ENCODE assay signal across 16 cellular contexts in the genomic region with DNA sequence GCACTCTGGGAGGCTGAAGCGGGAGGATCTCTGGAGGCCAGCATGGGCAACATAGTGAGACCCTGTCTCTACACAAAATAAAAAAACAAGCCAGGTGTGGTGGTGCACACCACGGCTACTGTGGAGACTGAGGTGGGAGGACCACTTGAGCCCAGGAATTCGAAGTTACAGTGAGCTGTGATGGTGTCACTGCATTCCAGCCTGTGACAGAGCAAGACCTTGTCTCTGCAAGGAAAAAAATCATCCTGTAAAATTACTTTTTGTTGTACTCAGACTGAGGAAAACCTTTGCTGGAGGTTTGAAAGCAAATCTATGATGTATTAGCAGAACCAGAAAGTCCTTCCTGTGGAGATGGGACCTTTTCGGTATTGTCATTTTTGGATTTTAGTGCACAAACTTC.
DNase-seq lines count a peak whose midpoint lies in the region; ATAC-seq, FAIRE-seq and TF ChIP-seq lines count a peak whose summit lies in the region.
"Had no signal": no experiment of that assay in that cellular context is flagged by ENCODE, and none has a peak within 500 bp of the region (broad histone marks: within the 10 kb centered on the region; RNA-seq: fewer than 3 reads in every experiment).

No MANE protein-coding gene starts in this region.

- no peak for DNase-seq in activated naive CD8-positive, alpha-beta T cell treated with anti-CD3 and anti-CD28 coated beads, Interleukin-2, amount 50 U/mL, for 24 hours
- no peak for DNase-seq in activated naive CD8-positive, alpha-beta T cell treated with anti-CD3 and anti-CD28 coated beads for 36 hours
- DNase-seq in keratinocyte (ENCODE audit: low read depth, low spot score) (no peak), aorta (peak in 1 of 2 donors; percentile 10), omental fat pad (ENCODE audit: low spot score) (no peak)
- DNase-seq in CD4-positive, alpha-beta memory T cell = no peak
- DNase-seq: gastrocnemius medialis; lower lobe of right lung; NCI-H187 treated with DMSO at 0.1 percent for 48 hours; stimulated activated naive B cell treated with anti-CD40 and anti-IgM and Interleukin-4, amounts not matched to agents 10 μg/mL and 1 μg/mL and 100 μg/mL, for 72 hours had no signal

- H3K9me3 ChIP-seq in keratinocyte (ENCODE audit: control insufficient read depth, low read depth, low read length) (no peaks in the 10 kb centered on the region), aorta (ENCODE audit: control insufficient read depth, low read length) (no peaks in the 10 kb centered on the region)
- no peaks in the 10 kb centered on the region for H3K9me3 ChIP-seq in CD4-positive, alpha-beta memory T cell (ENCODE audit: control insufficient read depth in 1 of 2, low read length in 2 of 2)
- H3K9me3 ChIP-seq: gastrocnemius medialis, lower lobe of right lung had no signal

- H3K27ac ChIP-seq in keratinocyte (ENCODE audit: control insufficient read depth, insufficient read depth, low read length) (peak overlapping the region; percentile 96), aorta (ENCODE audit: low read depth in 1 of 2, low read length in 2 of 2) (no peak overlapping the region)
- H3K27ac ChIP-seq in CD4-positive, alpha-beta memory T cell (ENCODE audit: low read depth, low read length) = no peak overlapping the region
- H3K27ac ChIP-seq: gastrocnemius medialis, lower lobe of right lung had no signal

- no peak for FAIRE-seq in keratinocyte (lab: Jason Lieb, UNC)
- FAIRE-seq: endometrium, urothelium cell line had no signal

- peak overlapping the region; percentile 59 for H3K4me3 Mint-ChIP-seq in activated naive CD8-positive, alpha-beta T cell treated with anti-CD3 and anti-CD28 coated beads, Interleukin-2, amount 50 U/mL, for 24 hours
- H3K4me3 Mint-ChIP-seq in activated naive CD8-positive, alpha-beta T cell treated with anti-CD3 and anti-CD28 coated beads for 36 hours = no peak overlapping the region
- H3K4me3 Mint-ChIP-seq in activated T-helper 17 cell treated with anti-CD3 and anti-CD28 coated beads, Interleukin-2, amount 50 U/mL, for 72 hours = no peak overlapping the region
- no peak overlapping the region for H3K4me3 Mint-ChIP-seq in CD4-positive, alpha-beta memory T cell
- H3K4me3 Mint-ChIP-seq: natural killer cell treated with Interleukin-12 subunit alpha and Interleukin-12 subunit beta and Interleukin-15 and Interleukin-18, amount 100 ng/mL, for 72 hours had no signal

- H3K27me3 ChIP-seq in keratinocyte (ENCODE audit: control insufficient read depth, extremely low read depth, insufficient read depth, low read length) = no peaks in the 10 kb centered on the region
- H3K27me3 ChIP-seq in aorta (ENCODE audit: control insufficient read depth in 1 of 2, insufficient read depth in 2 of 2, low read length in 1 of 2) = no peaks in the 10 kb centered on the region
- no peaks in the 10 kb centered on the region for H3K27me3 ChIP-seq in CD4-positive, alpha-beta memory T cell (ENCODE audit: insufficient read depth, low read length)
- H3K27me3 ChIP-seq: gastrocnemius medialis had no signal

- dilution Hi-C loops in keratinocyte (cut with MboI; ENCODE audit: extremely low pct_ligation_motif_present, low sequenced_read_pairs) = no loop called here

- intact Hi-C loops in aorta (cut with DNase I) = no loop called here
- intact Hi-C loops in CD4-positive, alpha-beta memory T cell (cut with micrococcal nuclease) = no loop called here

- peak overlapping the region; percentile 82 for H3K27ac Mint-ChIP-seq in activated naive CD8-positive, alpha-beta T cell treated with anti-CD3 and anti-CD28 coated beads, Interleukin-2, amount 50 U/mL, for 24 hours
- no peak overlapping the region for H3K27ac Mint-ChIP-seq in activated naive CD8-positive, alpha-beta T cell treated with anti-CD3 and anti-CD28 coated beads for 36 hours
- peak overlapping the region; percentile 58 for H3K27ac Mint-ChIP-seq in activated T-helper 17 cell treated with anti-CD3 and anti-CD28 coated beads, Interleukin-2, amount 50 U/mL, for 72 hours
- no peak overlapping the region for H3K27ac Mint-ChIP-seq in CD4-positive, alpha-beta memory T cell
- H3K27ac Mint-ChIP-seq: progenitor cell of endocrine pancreas had no signal

- no peaks in the 10 kb centered on the region for H3K27me3 Mint-ChIP-seq in activated naive CD8-positive, alpha-beta T cell treated with anti-CD3 and anti-CD28 coated beads, Interleukin-2, amount 50 U/mL, for 24 hours
- no peaks in the 10 kb centered on the region for H3K27me3 Mint-ChIP-seq in activated naive CD8-positive, alpha-beta T cell treated with anti-CD3 and anti-CD28 coated beads for 36 hours
- no peaks in the 10 kb centered on the region for H3K27me3 Mint-ChIP-seq in activated T-helper 17 cell treated with anti-CD3 and anti-CD28 coated beads, Interleukin-2, amount 50 U/mL, for 72 hours
- H3K27me3 Mint-ChIP-seq in CD4-positive, alpha-beta memory T cell = no peaks in the 10 kb centered on the region
- H3K27me3 Mint-ChIP-seq: natural killer cell treated with Interleukin-12 subunit alpha and Interleukin-12 subunit beta and Interleukin-15 and Interleukin-18, amount 100 ng/mL, for 72 hours; progenitor cell of endocrine pancreas; stimulated activated naive B cell treated with anti-CD40 and anti-IgM and Interleukin-4, amounts not matched to agents 10 μg/mL and 1 μg/mL and 100 μg/mL, for 72 hours had no signal

- H3K4me2 ChIP-seq in keratinocyte (ENCODE audit: control insufficient read depth, extremely low read depth, insufficient read depth, low read depth, low read length) = peak overlapping the region; percentile 71

- peak overlapping the region; percentile 1 for H2AFZ ChIP-seq in keratinocyte (ENCODE audit: control insufficient read depth, low read length)

- no peaks in the 10 kb centered on the region for H3K9me3 Mint-ChIP-seq in activated naive CD8-positive, alpha-beta T cell treated with anti-CD3 and anti-CD28 coated beads, Interleukin-2, amount 50 U/mL, for 24 hours
- H3K9me3 Mint-ChIP-seq in activated naive CD8-positive, alpha-beta T cell treated with anti-CD3 and anti-CD28 coated beads for 36 hours = no peaks in the 10 kb centered on the region
- no peaks in the 10 kb centered on the region for H3K9me3 Mint-ChIP-seq in activated T-helper 17 cell treated with anti-CD3 and anti-CD28 coated beads, Interleukin-2, amount 50 U/mL, for 72 hours
- no peaks in the 10 kb centered on the region for H3K9me3 Mint-ChIP-seq in CD4-positive, alpha-beta memory T cell
- H3K9me3 Mint-ChIP-seq: natural killer cell treated with Interleukin-12 subunit alpha and Interleukin-12 subunit beta and Interleukin-15 and Interleukin-18, amount 100 ng/mL, for 72 hours; stimulated activated naive B cell treated with anti-CD40 and anti-IgM and Interleukin-4, amounts not matched to agents 10 μg/mL and 1 μg/mL and 100 μg/mL, for 72 hours had no signal

- TF ChIP-seq CTCF in keratinocyte (optimal IDR thresholded peaks at IDR 0.05 in 1 of 3, IDR thresholded peaks at IDR 0.05 in 1 of 3, conservative IDR thresholded peaks at IDR 0.05 in 1 of 3; ENCODE audit: extremely low read depth in 1 of 3, insufficient read depth in 2 of 3, low read length in 3 of 3) (no peak), omental fat pad (IDR thresholded peaks at IDR 0.05) (no peak)

- peaks cover 21% of the 10 kb centered on the region for H3K4me1 Mint-ChIP-seq in activated naive CD8-positive, alpha-beta T cell treated with anti-CD3 and anti-CD28 coated beads, Interleukin-2, amount 50 U/mL, for 24 hours
- H3K4me1 Mint-ChIP-seq in activated naive CD8-positive, alpha-beta T cell treated with anti-CD3 and anti-CD28 coated beads for 36 hours = peaks cover 14% of the 10 kb centered on the region
- no peaks in the 10 kb centered on the region for H3K4me1 Mint-ChIP-seq in activated T-helper 17 cell treated with anti-CD3 and anti-CD28 coated beads, Interleukin-2, amount 50 U/mL, for 72 hours
- H3K4me1 Mint-ChIP-seq in CD4-positive, alpha-beta memory T cell = no peaks in the 10 kb centered on the region

- no peaks in the 10 kb centered on the region for H3K36me3 Mint-ChIP-seq in activated naive CD8-positive, alpha-beta T cell treated with anti-CD3 and anti-CD28 coated beads, Interleukin-2, amount 50 U/mL, for 24 hours (ENCODE audit: low read depth)
- H3K36me3 Mint-ChIP-seq in activated naive CD8-positive, alpha-beta T cell treated with anti-CD3 and anti-CD28 coated beads for 36 hours = no peaks in the 10 kb centered on the region
- H3K36me3 Mint-ChIP-seq in activated T-helper 17 cell treated with anti-CD3 and anti-CD28 coated beads, Interleukin-2, amount 50 U/mL, for 72 hours (ENCODE audit: low read depth) = no peaks in the 10 kb centered on the region
- no peaks in the 10 kb centered on the region for H3K36me3 Mint-ChIP-seq in CD4-positive, alpha-beta memory T cell
- H3K36me3 Mint-ChIP-seq: natural killer cell treated with Interleukin-12 subunit alpha and Interleukin-12 subunit beta and Interleukin-15 and Interleukin-18, amount 100 ng/mL, for 72 hours; stimulated activated naive B cell treated with anti-CD40 and anti-IgM and Interleukin-4, amounts not matched to agents 10 μg/mL and 1 μg/mL and 100 μg/mL, for 72 hours had no signal

- H3K9ac ChIP-seq in keratinocyte (ENCODE audit: control insufficient read depth, extremely low read depth, insufficient read depth, low read length) = peak overlapping the region; percentile 60

- no peaks in the 10 kb centered on the region for H4K20me1 ChIP-seq in keratinocyte (ENCODE audit: control insufficient read depth, extremely low read depth, insufficient read depth, low read length)

- WGBS in aorta, 2 donors = 85 to 89% methylated on average over 4 of the region's 4 CpGs

- no peak for ATAC-seq in activated naive CD8-positive, alpha-beta T cell treated with anti-CD3 and anti-CD28 coated beads, Interleukin-2, amount 50 U/mL, for 24 hours
- ATAC-seq in activated T-helper 17 cell treated with anti-CD3 and anti-CD28 coated beads, Interleukin-2, amount 50 U/mL, for 72 hours (replicated peaks) = no peak
- peak; percentile 41 for ATAC-seq in aorta (ENCODE audit: low FRiP score)
- no peak for ATAC-seq in omental fat pad (ENCODE audit: low FRiP score)
- no peak for ATAC-seq in HG02588 (IDR thresholded peaks at IDR 0.05; ENCODE audit: unreplicated experiment)
- ATAC-seq: gastrocnemius medialis had no signal

- H3K4me1 ChIP-seq in keratinocyte (ENCODE audit: control insufficient read depth, extremely low read depth, insufficient read depth, low read length) (peaks cover 41% of the 10 kb centered on the region), aorta (ENCODE audit: control insufficient read depth in 1 of 2, insufficient read depth in 2 of 2, low read length in 2 of 2) (no peaks in the 10 kb centered on the region)
- no peaks in the 10 kb centered on the region for H3K4me1 ChIP-seq in CD4-positive, alpha-beta memory T cell (ENCODE audit: insufficient read depth, low read length)
- H3K4me1 ChIP-seq: gastrocnemius medialis, lower lobe of right lung had no signal

- H3K79me2 ChIP-seq in keratinocyte (ENCODE audit: control insufficient read depth, insufficient read depth, low read length) = no peaks in the 10 kb centered on the region

- H3K36me3 ChIP-seq in keratinocyte (ENCODE audit: control insufficient read depth in 2 of 2, extremely low read depth in 1 of 2, insufficient read depth in 2 of 2, low read length in 2 of 2) (no peaks in the 10 kb centered on the region), aorta (ENCODE audit: control insufficient read depth in 1 of 2, insufficient read depth in 2 of 2, low read length in 1 of 2) (no peaks in the 10 kb centered on the region)
- no peaks in the 10 kb centered on the region for H3K36me3 ChIP-seq in CD4-positive, alpha-beta memory T cell (ENCODE audit: insufficient read depth, low read length)
- H3K36me3 ChIP-seq: gastrocnemius medialis, lower lobe of right lung had no signal

- H3K9me1 ChIP-seq in keratinocyte (ENCODE audit: control insufficient read depth, extremely low read depth, insufficient read depth, low read length) = no peaks in the 10 kb centered on the region

- CTCF ChIA-PET in CD4-positive, alpha-beta memory T cell (lab: Charles Lee; ENCODE audit: partially characterized antibody) = no interaction called here

- POLR2A ChIA-PET in CD4-positive, alpha-beta memory T cell (lab: Charles Lee; ENCODE audit: partially characterized antibody) = no interaction called here

- peak overlapping the region in 1 of 3 experiments; percentile 9 for H3K4me3 ChIP-seq in keratinocyte (ENCODE audit: control insufficient read depth in 2 of 3, extremely low read depth in 1 of 3, insufficient read depth in 2 of 3, low read depth in 1 of 3, low read length in 3 of 3)
- H3K4me3 ChIP-seq in aorta (ENCODE audit: low read length in 2 of 2) = no peak overlapping the region
- no peak overlapping the region for H3K4me3 ChIP-seq in CD4-positive, alpha-beta memory T cell (ENCODE audit: low read length in 2 of 2)
- H3K4me3 ChIP-seq: gastrocnemius medialis, lower lobe of right lung had no signal

Comparison
In these comparisons a context has a peak if more than half of its experiments do, and no peak if none do; other contexts are left out.
1. H3K27ac Mint-ChIP-seq: peak in activated naive CD8-positive, alpha-beta T cell treated with anti-CD3 and anti-CD28 coated beads, Interleukin-2, amount 50 U/mL, for 24 hours (single experiment) and activated T-helper 17 cell treated with anti-CD3 and anti-CD28 coated beads, Interleukin-2, amount 50 U/mL, for 72 hours (single experiment); none in activated naive CD8-positive, alpha-beta T cell treated with anti-CD3 and anti-CD28 coated beads for 36 hours (single experiment) and CD4-positive, alpha-beta memory T cell (0 of 7).